17 cellular contexts compared by ENCODE assay signal in genomic region chr7:105173586-105173985, GRCh38.
DNase-seq lines count a peak whose midpoint lies in the region; ATAC-seq, FAIRE-seq and TF ChIP-seq lines count a peak whose summit lies in the region.
"Had no signal": no experiment of that assay in that cellular context is flagged by ENCODE, and none has a peak within 500 bp of the region (broad histone marks: within the 10 kb centered on the region; RNA-seq: fewer than 3 reads in every experiment).

No MANE protein-coding gene starts in this region.

- H3K4me3 Mint-ChIP-seq in CD4-positive, alpha-beta T cell = no peak overlapping the region
- H3K4me3 Mint-ChIP-seq: HFFc6 had no signal

- CTCF ChIA-PET in CD4-positive, alpha-beta T cell (lab: Charles Lee) = no interaction called here
- CTCF ChIA-PET in K562 (lab: Yijun Ruan, JAX; ENCODE audit: low intra/inter-chr PET ratio) = no interaction called here

- no peak overlapping the region for H2AFZ ChIP-seq in K562 (ENCODE audit: low read depth, low read length)

- in situ Hi-C loops in K562 (cut with MboI) = no loop called here

- FAIRE-seq in K562 (lab: Jason Lieb, UNC) = no peak

- no peaks in the 10 kb centered on the region for H3K9me2 ChIP-seq in DOHH2 (replicated peaks; ENCODE audit: control insufficient read depth, low read length)

- peaks cover 4% of the 10 kb centered on the region; the same call in 1 of the 2 replicates for H3K79me2 ChIP-seq in DOHH2 (ENCODE audit: control insufficient read depth, low read length)
- no peaks in the 10 kb centered on the region for H3K79me2 ChIP-seq in K562 (ENCODE audit: control insufficient read depth, insufficient read depth, low read length)

- no peak for DNase-seq in CD4-positive, alpha-beta T cell
- DNase-seq in NCI-H146 treated with DMSO at 0.1 percent for 48 hours (lab: John Stamatoyannopoulos, UW; ENCODE audit: unreplicated experiment) (peak; percentile 20), K562 (ENCODE audit: extremely low read depth in 1 of 4, low spot score in 3 of 4) (no peak), iPS-NIHi7 (ENCODE audit: extremely low spot score) (no peak), body of pancreas (no peak)
- DNase-seq: ACHN, DMS153, HFFc6, MG63, NCI-H1092, NCI-H1694 treated with DMSO at 0.1 percent for 48 hours, NCI-H2171, NCI-H446 treated with DMSO at 0.1 percent for 48 hours, SIG-M5, T1000 had no signal

- H3K4me1 Mint-ChIP-seq in CD4-positive, alpha-beta T cell (ENCODE audit: low read depth) = peaks cover 31% of the 10 kb centered on the region

- ATAC-seq in CD4-positive, alpha-beta T cell (ENCODE audit: poor library complexity) = no peak
- ATAC-seq in K562 (no peak; the same call in 1 of the 3 replicates), body of pancreas (no peak), GM21360 (IDR thresholded peaks at IDR 0.05; ENCODE audit: unreplicated experiment) (no peak)

- POLR2A ChIA-PET in CD4-positive, alpha-beta T cell (lab: Charles Lee) = no interaction called here
- POLR2A ChIA-PET in K562 (lab: Yijun Ruan, JAX) = no interaction called here

- no peaks in the 10 kb centered on the region for H3K27me3 ChIP-seq in CD4-positive, alpha-beta T cell (ENCODE audit: control insufficient read depth, insufficient read depth, low read length)
- H3K27me3 ChIP-seq in DOHH2 (ENCODE audit: control insufficient read depth, low read length) (no peaks in the 10 kb centered on the region), K562 (ENCODE audit: control insufficient read depth in 2 of 2, insufficient read depth in 2 of 2, low read length in 2 of 2) (no peaks in the 10 kb centered on the region), body of pancreas (no peaks in the 10 kb centered on the region)
- H3K27me3 ChIP-seq: MG63 had no signal

- peaks cover 8% of the 10 kb centered on the region for H3K36me3 Mint-ChIP-seq in CD4-positive, alpha-beta T cell (ENCODE audit: low read depth)

- peak overlapping the region; percentile 54; the same call in 1 of the 2 replicates for H3K4me2 ChIP-seq in DOHH2 (ENCODE audit: low read length)
- H3K4me2 ChIP-seq in K562 (ENCODE audit: insufficient read depth, low read length) = no peak overlapping the region

- H3K36me3 ChIP-seq in DOHH2 (ENCODE audit: control insufficient read depth, low read length) (peaks cover under 1% of the 10 kb centered on the region; the same call in 1 of the 2 replicates), K562 (ENCODE audit: control insufficient read depth, insufficient read depth, low read length) (peaks cover 4% of the 10 kb centered on the region; the same call in 1 of the 3 replicates), body of pancreas (replicated peaks in 1 of 2; ENCODE audit: insufficient read depth in 1 of 2, low read depth in 2 of 2) (no peaks in the 10 kb centered on the region)
- H3K36me3 ChIP-seq: MG63 had no signal

- no peak for TF ChIP-seq EP300 in K562 (IDR thresholded peaks at IDR 0.05; ENCODE audit: low read length)

- no peaks in the 10 kb centered on the region for H3K9me3 ChIP-seq in CD4-positive, alpha-beta T cell (ENCODE audit: control insufficient read depth, low read length)
- H3K9me3 ChIP-seq in DOHH2 (ENCODE audit: control insufficient read depth, insufficient read depth, low read length) = no peaks in the 10 kb centered on the region
- no peaks in the 10 kb centered on the region for H3K9me3 ChIP-seq in K562 (replicated peaks; ENCODE audit: control insufficient read depth, insufficient read depth, low read depth, low read length)
- H3K9me3 ChIP-seq in body of pancreas = no peaks in the 10 kb centered on the region
- H3K9me3 ChIP-seq: MG63 had no signal

- H3K27ac ChIP-seq in CD4-positive, alpha-beta T cell (ENCODE audit: low read depth, low read length) = no peak overlapping the region
- H3K27ac ChIP-seq in DOHH2 (ENCODE audit: low read depth, low read length) (no peak overlapping the region), K562 (ENCODE audit: extremely low read depth, low read depth, low read length) (no peak overlapping the region), body of pancreas (no peak overlapping the region)

- peaks cover 8% of the 10 kb centered on the region; the same call in 1 of the 2 replicates for H3F3A ChIP-seq in DOHH2 (ENCODE audit: control insufficient read depth, insufficient read depth)

- H3K4me1 ChIP-seq in DOHH2 (ENCODE audit: control insufficient read depth, low read length) (peaks cover 24% of the 10 kb centered on the region), K562 (replicated peaks in 1 of 2; ENCODE audit: control insufficient read depth in 2 of 2, insufficient read depth in 2 of 2, low read length in 2 of 2) (no peaks in the 10 kb centered on the region), body of pancreas (peaks cover 11% of the 10 kb centered on the region)

- no TSS peak for BruUV-seq in K562 (replicated peaks; lab: Mats Ljungman, UMichigan)

- H3K9me1 ChIP-seq in K562 (ENCODE audit: control insufficient read depth, insufficient read depth, low read length) = no peaks in the 10 kb centered on the region

- TF ChIP-seq POLR2A in K562 (conservative IDR thresholded peaks at IDR 0.05) (no peak), body of pancreas (IDR thresholded peaks at IDR 0.05) (no peak)

- intact Hi-C loops in CD4-positive, alpha-beta T cell (cut with DNase I, micrococcal nuclease) = no loop called here
- intact Hi-C loops in K562 (cut with micrococcal nuclease) (no loop called here), body of pancreas (cut with DNase I) (no loop called here)

- peak overlapping the region; percentile 54 for H3K27ac Mint-ChIP-seq in CD4-positive, alpha-beta T cell
- H3K27ac Mint-ChIP-seq: HFFc6 had no signal

- H3K4me3 ChIP-seq in DOHH2 (ENCODE audit: low read length) (no peak overlapping the region), K562 (no peak overlapping the region), body of pancreas (no peak overlapping the region)
- H3K4me3 ChIP-seq: MG63 had no signal

- no peaks in the 10 kb centered on the region for H3K9me3 Mint-ChIP-seq in CD4-positive, alpha-beta T cell
- H3K9me3 Mint-ChIP-seq: HFFc6 had no signal

- H3K9ac ChIP-seq in K562 (ENCODE audit: insufficient read depth in 1 of 2, low read depth in 2 of 2, low read length in 2 of 2) = no peak overlapping the region

- no peaks in the 10 kb centered on the region for H3K27me3 Mint-ChIP-seq in CD4-positive, alpha-beta T cell

- 69% methylated on average over 1 of the region's 1 CpG for WGBS in K562 (ENCODE audit: insufficient coverage, low coverage, missing lambda C conversion rate)
- WGBS in body of pancreas, 2 donors = 43 to 50% methylated on average over 1 of the region's 1 CpG

- TF ChIP-seq RAD21 in K562 (CRISPR knock-in tag; conservative IDR thresholded peaks at IDR 0.05 in 1 of 2, IDR thresholded peaks at IDR 0.05 in 1 of 2) = no peak

- TF ChIP-seq CTCF in CD4-positive, alpha-beta T cell (IDR thresholded peaks at IDR 0.05) = no peak
- no peak for TF ChIP-seq CTCF in DOHH2 (IDR thresholded peaks at IDR 0.05; ENCODE audit: low read depth, low read length, poor library complexity, severe bottlenecking)
- no peak for TF ChIP-seq CTCF in K562 (IDR thresholded peaks at IDR 0.05 in 2 of 3, conservative IDR thresholded peaks at IDR 0.05 in 1 of 3; ENCODE audit: insufficient read depth in 2 of 3, low read depth in 1 of 3, low read length in 3 of 3)
- TF ChIP-seq CTCF in body of pancreas (IDR thresholded peaks at IDR 0.05) = no peak

- H4K20me1 ChIP-seq in DOHH2 (ENCODE audit: control insufficient read depth, insufficient read depth, low read depth, low read length) = no peaks in the 10 kb centered on the region
- no peaks in the 10 kb centered on the region for H4K20me1 ChIP-seq in K562 (replicated peaks; ENCODE audit: control insufficient read depth, insufficient read depth, low read length)

TF ChIP-seq in K562, 482 proteins besides CTCF, POLR2A, EP300 and RAD21:
- TF ChIP-seq SMARCB1 (IDR thresholded peaks at IDR 0.05; ENCODE audit: insufficient read length, low read depth) = no peak
- no peak for TF ChIP-seq CTBP1 (IDR thresholded peaks at IDR 0.05; ENCODE audit: borderline replicate concordance)
- TF ChIP-seq NFIC (IDR thresholded peaks at IDR 0.05) = peak; percentile 40; the same call in 1 of the 2 replicates
- no peak for TF ChIP-seq ZNF764 (CRISPR knock-in tag; IDR thresholded peaks at IDR 0.05; ENCODE audit: low read depth)
- TF ChIP-seq ZZZ3 (IDR thresholded peaks at IDR 0.05) = no peak
